Comparison of ENCODE assay signal across 1 cellular context in the genomic region with DNA sequence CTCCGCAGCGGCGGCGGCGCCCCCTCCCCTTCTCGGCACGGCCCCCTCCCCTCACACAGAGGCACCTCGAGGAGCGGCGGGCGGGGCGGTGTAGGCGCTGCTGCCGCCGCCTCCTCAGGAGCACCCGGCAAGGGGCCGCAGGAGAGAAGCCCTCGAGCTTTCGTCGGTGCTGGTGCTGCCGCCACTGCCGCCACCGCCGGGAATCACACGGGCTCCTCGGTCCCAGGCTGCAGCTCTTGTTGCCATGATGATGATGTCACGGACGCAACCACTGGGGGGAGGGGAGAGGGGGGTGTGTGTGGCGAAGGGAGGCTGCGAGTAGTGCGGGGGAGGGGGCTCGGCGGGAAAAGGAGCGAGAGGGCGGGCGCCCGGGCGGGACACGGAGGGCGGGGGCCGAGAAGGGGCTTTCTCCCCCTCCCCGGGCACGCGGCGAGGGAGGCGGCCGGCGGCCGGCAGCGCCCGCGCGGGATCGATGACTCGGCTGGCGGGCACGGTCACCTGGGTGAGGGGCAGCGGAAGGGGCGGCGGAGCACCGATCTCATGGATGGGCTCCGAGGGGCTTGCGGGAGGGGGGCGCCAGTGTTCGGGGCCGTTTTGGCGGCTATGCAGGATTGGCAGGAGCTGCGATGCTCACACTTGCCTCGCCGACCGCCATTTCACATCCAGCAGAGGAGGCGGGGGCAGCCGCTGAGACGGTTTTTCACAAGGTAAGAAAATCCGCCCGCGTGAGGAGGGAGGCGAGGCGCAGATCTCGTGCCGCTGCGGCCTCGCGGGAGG.
A peak's percentile ranks its signal among the peaks of the same experiment; 100 is the strongest.
TF ChIP-seq lines count a peak whose summit lies in the region.

A gene with protein sequence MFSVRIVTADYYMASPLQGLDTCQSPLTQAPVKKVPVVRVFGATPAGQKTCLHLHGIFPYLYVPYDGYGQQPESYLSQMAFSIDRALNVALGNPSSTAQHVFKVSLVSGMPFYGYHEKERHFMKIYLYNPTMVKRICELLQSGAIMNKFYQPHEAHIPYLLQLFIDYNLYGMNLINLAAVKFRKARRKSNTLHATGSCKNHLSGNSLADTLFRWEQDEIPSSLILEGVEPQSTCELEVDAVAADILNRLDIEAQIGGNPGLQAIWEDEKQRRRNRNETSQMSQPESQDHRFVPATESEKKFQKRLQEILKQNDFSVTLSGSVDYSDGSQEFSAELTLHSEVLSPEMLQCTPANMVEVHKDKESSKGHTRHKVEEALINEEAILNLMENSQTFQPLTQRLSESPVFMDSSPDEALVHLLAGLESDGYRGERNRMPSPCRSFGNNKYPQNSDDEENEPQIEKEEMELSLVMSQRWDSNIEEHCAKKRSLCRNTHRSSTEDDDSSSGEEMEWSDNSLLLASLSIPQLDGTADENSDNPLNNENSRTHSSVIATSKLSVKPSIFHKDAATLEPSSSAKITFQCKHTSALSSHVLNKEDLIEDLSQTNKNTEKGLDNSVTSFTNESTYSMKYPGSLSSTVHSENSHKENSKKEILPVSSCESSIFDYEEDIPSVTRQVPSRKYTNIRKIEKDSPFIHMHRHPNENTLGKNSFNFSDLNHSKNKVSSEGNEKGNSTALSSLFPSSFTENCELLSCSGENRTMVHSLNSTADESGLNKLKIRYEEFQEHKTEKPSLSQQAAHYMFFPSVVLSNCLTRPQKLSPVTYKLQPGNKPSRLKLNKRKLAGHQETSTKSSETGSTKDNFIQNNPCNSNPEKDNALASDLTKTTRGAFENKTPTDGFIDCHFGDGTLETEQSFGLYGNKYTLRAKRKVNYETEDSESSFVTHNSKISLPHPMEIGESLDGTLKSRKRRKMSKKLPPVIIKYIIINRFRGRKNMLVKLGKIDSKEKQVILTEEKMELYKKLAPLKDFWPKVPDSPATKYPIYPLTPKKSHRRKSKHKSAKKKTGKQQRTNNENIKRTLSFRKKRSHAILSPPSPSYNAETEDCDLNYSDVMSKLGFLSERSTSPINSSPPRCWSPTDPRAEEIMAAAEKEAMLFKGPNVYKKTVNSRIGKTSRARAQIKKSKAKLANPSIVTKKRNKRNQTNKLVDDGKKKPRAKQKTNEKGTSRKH (N-terminal part only) (minus strand): TSS at position 260 of the 777 bp plus-strand sequence. CDS start 330 bp downstream, outside the sequence.

TF ChIP-seq in K562, 482 proteins besides CTCF, POLR2A, EP300 and RAD21 (continued from another document):
- TF ChIP-seq ZBTB7A (IDR thresholded peaks at IDR 0.05; ENCODE audit: borderline replicate concordance, control insufficient read depth, low read depth, low read length) (peak; percentile 96), TAF1 (IDR thresholded peaks at IDR 0.05; ENCODE audit: control insufficient read depth, extremely low read depth, insufficient read depth, low read length, severe bottlenecking) (peak; percentile 90), OTX1 (CRISPR knock-in tag; IDR thresholded peaks at IDR 0.05) (peak; percentile 10; the same call in 1 of the 2 replicates), SMAD1 (IDR thresholded peaks at IDR 0.05; ENCODE audit: low read depth, low read length, partially characterized antibody) (no peak), FIP1L1 (IDR thresholded peaks at IDR 0.05; ENCODE audit: low read depth, low read length, poor library complexity, severe bottlenecking) (peak; percentile 61), CSDE1 (IDR thresholded peaks at IDR 0.05) (peak in 1 of 2 experiments; percentile 64; a peak in 1 of 4 replicates), BHLHE40 (IDR thresholded peaks at IDR 0.05; ENCODE audit: low read length) (peak; percentile 90), FOXK2 (conservative IDR thresholded peaks at IDR 0.05 in 1 of 2, IDR thresholded peaks at IDR 0.05 in 1 of 2; ENCODE audit: low read depth in 2 of 2) (peak; percentile 59 to 93; a peak in 3 of 4 replicates), PHF8 (IDR thresholded peaks at IDR 0.05; ENCODE audit: borderline replicate concordance, low read length) (peak; percentile 64; the same call in 1 of the 2 replicates), NONO (IDR thresholded peaks at IDR 0.05; ENCODE audit: low read depth in 2 of 2, low read length in 1 of 2) (peak in 1 of 2 experiments; percentile 59; a peak in 1 of 4 replicates), PTBP1 (IDR thresholded peaks at IDR 0.05; ENCODE audit: low read depth, low read length) (0 out of 2 replicates have a peak, but pooled peaks have one; percentile 50), KAT7 (CRISPR knock-in tag; IDR thresholded peaks at IDR 0.05; ENCODE audit: borderline replicate concordance) (peak; percentile 32; the same call in 1 of the 2 replicates), NFRKB (IDR thresholded peaks at IDR 0.05; ENCODE audit: low read depth) (peak; percentile 79; the same call in 1 of the 2 replicates), POLR2AphosphoS5 (IDR thresholded peaks at IDR 0.05; ENCODE audit: control insufficient read depth, insufficient read depth, low read depth, low read length) (peak; percentile 77), POLR2H (tag; IDR thresholded peaks at IDR 0.05; ENCODE audit: low read depth) (no peak; the same call in 1 of the 2 replicates), ARID2 (IDR thresholded peaks at IDR 0.05) (no peak), GATAD2A (IDR thresholded peaks at IDR 0.05) (0 out of 2 replicates have a peak, but pooled peaks have one; percentile 12), ZNF644 (tag; IDR thresholded peaks at IDR 0.05; ENCODE audit: low read depth) (peak; percentile 62; the same call in 1 of the 2 replicates), TBP (optimal IDR thresholded peaks at IDR 0.05; ENCODE audit: low read depth, low read length) (peak; percentile 89), FOXM1 (IDR thresholded peaks at IDR 0.05; ENCODE audit: low read depth) (no peak), FOXM1 (CRISPR knock-in tag; IDR thresholded peaks at IDR 0.05; ENCODE audit: low read depth) (peak; percentile 90; the same call in 1 of the 2 replicates), TRIM24 (IDR thresholded peaks at IDR 0.05) (0 out of 4 replicates have a peak, but pooled peaks of 1 of the 2 experiments have one; percentile 18)
- TF ChIP-seq, protein P1, sequence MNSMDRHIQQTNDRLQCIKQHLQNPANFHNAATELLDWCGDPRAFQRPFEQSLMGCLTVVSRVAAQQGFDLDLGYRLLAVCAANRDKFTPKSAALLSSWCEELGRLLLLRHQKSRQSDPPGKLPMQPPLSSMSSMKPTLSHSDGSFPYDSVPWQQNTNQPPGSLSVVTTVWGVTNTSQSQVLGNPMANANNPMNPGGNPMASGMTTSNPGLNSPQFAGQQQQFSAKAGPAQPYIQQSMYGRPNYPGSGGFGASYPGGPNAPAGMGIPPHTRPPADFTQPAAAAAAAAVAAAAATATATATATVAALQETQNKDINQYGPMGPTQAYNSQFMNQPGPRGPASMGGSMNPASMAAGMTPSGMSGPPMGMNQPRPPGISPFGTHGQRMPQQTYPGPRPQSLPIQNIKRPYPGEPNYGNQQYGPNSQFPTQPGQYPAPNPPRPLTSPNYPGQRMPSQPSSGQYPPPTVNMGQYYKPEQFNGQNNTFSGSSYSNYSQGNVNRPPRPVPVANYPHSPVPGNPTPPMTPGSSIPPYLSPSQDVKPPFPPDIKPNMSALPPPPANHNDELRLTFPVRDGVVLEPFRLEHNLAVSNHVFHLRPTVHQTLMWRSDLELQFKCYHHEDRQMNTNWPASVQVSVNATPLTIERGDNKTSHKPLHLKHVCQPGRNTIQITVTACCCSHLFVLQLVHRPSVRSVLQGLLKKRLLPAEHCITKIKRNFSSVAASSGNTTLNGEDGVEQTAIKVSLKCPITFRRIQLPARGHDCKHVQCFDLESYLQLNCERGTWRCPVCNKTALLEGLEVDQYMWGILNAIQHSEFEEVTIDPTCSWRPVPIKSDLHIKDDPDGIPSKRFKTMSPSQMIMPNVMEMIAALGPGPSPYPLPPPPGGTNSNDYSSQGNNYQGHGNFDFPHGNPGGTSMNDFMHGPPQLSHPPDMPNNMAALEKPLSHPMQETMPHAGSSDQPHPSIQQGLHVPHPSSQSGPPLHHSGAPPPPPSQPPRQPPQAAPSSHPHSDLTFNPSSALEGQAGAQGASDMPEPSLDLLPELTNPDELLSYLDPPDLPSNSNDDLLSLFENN (IDR thresholded peaks at IDR 0.05; ENCODE audit: low read depth in 2 of 2, low read length in 2 of 2), result peak in 1 of 2 experiments; percentile 86; a peak in 2 of 4 replicates
- TF ChIP-seq, protein P2, sequence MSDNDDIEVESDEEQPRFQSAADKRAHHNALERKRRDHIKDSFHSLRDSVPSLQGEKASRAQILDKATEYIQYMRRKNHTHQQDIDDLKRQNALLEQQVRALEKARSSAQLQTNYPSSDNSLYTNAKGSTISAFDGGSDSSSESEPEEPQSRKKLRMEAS (CRISPR knock-in tag; IDR thresholded peaks at IDR 0.05), result peak; percentile 78
- TF ChIP-seq, protein P3, sequence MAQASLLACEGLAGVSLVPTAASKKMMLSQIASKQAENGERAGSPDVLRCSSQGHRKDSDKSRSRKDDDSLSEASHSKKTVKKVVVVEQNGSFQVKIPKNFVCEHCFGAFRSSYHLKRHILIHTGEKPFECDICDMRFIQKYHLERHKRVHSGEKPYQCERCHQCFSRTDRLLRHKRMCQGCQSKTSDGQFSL (CRISPR knock-in tag; IDR thresholded peaks at IDR 0.05), result peak; percentile 85; the same call in 1 of the 2 replicates
- TF ChIP-seq, protein P3 (tag; IDR thresholded peaks at IDR 0.05), result peak in 1 of 2 experiments; percentile 79; a peak in 1 of 4 replicates
- TF ChIP-seq, protein P4, sequence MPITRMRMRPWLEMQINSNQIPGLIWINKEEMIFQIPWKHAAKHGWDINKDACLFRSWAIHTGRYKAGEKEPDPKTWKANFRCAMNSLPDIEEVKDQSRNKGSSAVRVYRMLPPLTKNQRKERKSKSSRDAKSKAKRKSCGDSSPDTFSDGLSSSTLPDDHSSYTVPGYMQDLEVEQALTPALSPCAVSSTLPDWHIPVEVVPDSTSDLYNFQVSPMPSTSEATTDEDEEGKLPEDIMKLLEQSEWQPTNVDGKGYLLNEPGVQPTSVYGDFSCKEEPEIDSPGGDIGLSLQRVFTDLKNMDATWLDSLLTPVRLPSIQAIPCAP (CRISPR knock-in tag; IDR thresholded peaks at IDR 0.05; ENCODE audit: borderline replicate concordance), result no peak
- TF ChIP-seq, protein P5, sequence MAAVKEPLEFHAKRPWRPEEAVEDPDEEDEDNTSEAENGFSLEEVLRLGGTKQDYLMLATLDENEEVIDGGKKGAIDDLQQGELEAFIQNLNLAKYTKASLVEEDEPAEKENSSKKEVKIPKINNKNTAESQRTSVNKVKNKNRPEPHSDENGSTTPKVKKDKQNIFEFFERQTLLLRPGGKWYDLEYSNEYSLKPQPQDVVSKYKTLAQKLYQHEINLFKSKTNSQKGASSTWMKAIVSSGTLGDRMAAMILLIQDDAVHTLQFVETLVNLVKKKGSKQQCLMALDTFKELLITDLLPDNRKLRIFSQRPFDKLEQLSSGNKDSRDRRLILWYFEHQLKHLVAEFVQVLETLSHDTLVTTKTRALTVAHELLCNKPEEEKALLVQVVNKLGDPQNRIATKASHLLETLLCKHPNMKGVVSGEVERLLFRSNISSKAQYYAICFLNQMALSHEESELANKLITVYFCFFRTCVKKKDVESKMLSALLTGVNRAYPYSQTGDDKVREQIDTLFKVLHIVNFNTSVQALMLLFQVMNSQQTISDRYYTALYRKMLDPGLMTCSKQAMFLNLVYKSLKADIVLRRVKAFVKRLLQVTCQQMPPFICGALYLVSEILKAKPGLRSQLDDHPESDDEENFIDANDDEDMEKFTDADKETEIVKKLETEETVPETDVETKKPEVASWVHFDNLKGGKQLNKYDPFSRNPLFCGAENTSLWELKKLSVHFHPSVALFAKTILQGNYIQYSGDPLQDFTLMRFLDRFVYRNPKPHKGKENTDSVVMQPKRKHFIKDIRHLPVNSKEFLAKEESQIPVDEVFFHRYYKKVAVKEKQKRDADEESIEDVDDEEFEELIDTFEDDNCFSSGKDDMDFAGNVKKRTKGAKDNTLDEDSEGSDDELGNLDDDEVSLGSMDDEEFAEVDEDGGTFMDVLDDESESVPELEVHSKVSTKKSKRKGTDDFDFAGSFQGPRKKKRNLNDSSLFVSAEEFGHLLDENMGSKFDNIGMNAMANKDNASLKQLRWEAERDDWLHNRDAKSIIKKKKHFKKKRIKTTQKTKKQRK (IDR thresholded peaks at IDR 0.05; ENCODE audit: borderline replicate concordance, low read depth, low read length), result no peak
- TF ChIP-seq, protein P6, sequence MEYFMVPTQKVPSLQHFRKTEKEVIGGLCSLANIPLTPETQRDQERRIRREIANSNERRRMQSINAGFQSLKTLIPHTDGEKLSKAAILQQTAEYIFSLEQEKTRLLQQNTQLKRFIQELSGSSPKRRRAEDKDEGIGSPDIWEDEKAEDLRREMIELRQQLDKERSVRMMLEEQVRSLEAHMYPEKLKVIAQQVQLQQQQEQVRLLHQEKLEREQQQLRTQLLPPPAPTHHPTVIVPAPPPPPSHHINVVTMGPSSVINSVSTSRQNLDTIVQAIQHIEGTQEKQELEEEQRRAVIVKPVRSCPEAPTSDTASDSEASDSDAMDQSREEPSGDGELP (CRISPR knock-in tag; IDR thresholded peaks at IDR 0.05; ENCODE audit: borderline replicate concordance), result peak; percentile 71
